ENCODE assay signal across 17 cellular contexts in the genomic region with DNA sequence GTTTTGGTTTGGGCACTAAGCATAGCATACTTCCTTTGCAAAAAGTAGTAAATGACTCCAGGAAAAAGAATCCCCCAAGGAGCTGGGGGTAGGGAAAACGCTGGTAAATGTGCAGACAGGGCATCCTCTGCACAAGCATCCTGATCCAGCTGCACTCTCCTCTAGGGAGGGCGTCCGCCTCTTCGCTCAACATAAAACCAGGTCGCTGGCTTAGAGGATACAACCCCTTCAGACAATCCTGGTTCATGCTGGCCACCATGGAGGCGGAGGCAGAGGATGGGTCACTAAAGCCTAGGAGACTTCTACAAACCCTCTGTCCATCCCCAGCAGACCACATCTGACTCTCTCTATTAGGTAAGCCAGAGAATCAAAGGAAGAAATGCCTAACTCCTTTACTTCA. TPM values are rescaled to one million over a fixed set of nuclear protein-coding genes. Genes with fewer than 3 reads are reported as not detected.
DNase-seq lines count a peak whose midpoint lies in the region; ATAC-seq, FAIRE-seq and TF ChIP-seq lines count a peak whose summit lies in the region.
"Had no signal": no experiment of that assay in that cellular context is flagged by ENCODE, and none has a peak within 500 bp of the region (broad histone marks: within the 10 kb centered on the region; RNA-seq: fewer than 3 reads in every experiment).

No MANE protein-coding gene starts in this region.

- DNase-seq in natural killer cell treated with Interleukin-12 subunit alpha and Interleukin-12 subunit beta and Interleukin-15 and Interleukin-18, amount 100 ng/mL, for 72 hours (ENCODE audit: low spot score), result peak; percentile 44
- DNase-seq in natural killer cell (no peak), kidney (peak; percentile 59), sigmoid colon (peak; percentile 62), foreskin keratinocyte (no peak)
- no peak for DNase-seq in stimulated activated CD8-positive, alpha-beta memory T cell treated with anti-CD3 and anti-CD28 coated beads, Interleukin-4, amount 100 ng/mL, for 48 hours
- DNase-seq: activated B cell treated with CpG ODN at 0.5 μM for 24 hours; activated T-cell treated with anti-CD3 and anti-CD28 coated beads, Interleukin-2, amount 50 U/mL, for 72 hours; islet precursor cell; NCI-H1092 treated with DMSO at 0.1 percent for 48 hours; NCI-H774; nucleus accumbens; SJCRH30 had no signal

- H3K9me3 Mint-ChIP-seq in natural killer cell treated with Interleukin-12 subunit alpha and Interleukin-12 subunit beta and Interleukin-15 and Interleukin-18, amount 100 ng/mL, for 72 hours, result no peaks in the 10 kb centered on the region
- no peaks in the 10 kb centered on the region for H3K9me3 Mint-ChIP-seq in natural killer cell
- H3K9me3 Mint-ChIP-seq: activated B cell treated with CpG ODN at 0.5 μM for 24 hours; activated T-cell treated with anti-CD3 and anti-CD28 coated beads, Interleukin-2, amount 50 U/mL, for 72 hours; central memory CD8-positive, alpha-beta T cell had no signal

- no peak overlapping the region for H3K4me3 Mint-ChIP-seq in natural killer cell treated with Interleukin-12 subunit alpha and Interleukin-12 subunit beta and Interleukin-15 and Interleukin-18, amount 100 ng/mL, for 72 hours
- no peak overlapping the region for H3K4me3 Mint-ChIP-seq in natural killer cell
- H3K4me3 Mint-ChIP-seq: activated B cell treated with CpG ODN at 0.5 μM for 24 hours; activated T-cell treated with anti-CD3 and anti-CD28 coated beads, Interleukin-2, amount 50 U/mL, for 72 hours; B cell; central memory CD8-positive, alpha-beta T cell had no signal

- 83 to 91% methylated on average over 6 of the region's 6 CpGs for WGBS in sigmoid colon, 2 donors

- H3K4me3 ChIP-seq in kidney (ENCODE audit: low read length in 2 of 2), result no peak overlapping the region
- peak overlapping the region in 3 of 4 donors; percentile 3 to 27 (median 18) for H3K4me3 ChIP-seq in sigmoid colon
- H3K4me3 ChIP-seq: SJCRH30 had no signal

- H3K27me3 ChIP-seq in sigmoid colon (no peaks in the 10 kb centered on the region), foreskin keratinocyte (no peaks in the 10 kb centered on the region)
- H3K27me3 ChIP-seq: SJCRH30 had no signal

- no peak for TF ChIP-seq POLR2A in sigmoid colon (IDR thresholded peaks at IDR 0.05)

- peaks cover 22 to 28% of the 10 kb centered on the region in 2 donors for H3K4me1 Mint-ChIP-seq in natural killer cell treated with Interleukin-12 subunit alpha and Interleukin-12 subunit beta and Interleukin-15 and Interleukin-18, amount 100 ng/mL, for 72 hours (ENCODE audit: low read depth in 2 of 2)
- peaks cover 10 to 21% of the 10 kb centered on the region in 2 donors for H3K4me1 Mint-ChIP-seq in natural killer cell

- intact Hi-C loops in natural killer cell (cut with micrococcal nuclease), result no loop called here
- intact Hi-C loops in kidney (cut with DNase I), result no loop called here
- intact Hi-C loops in sigmoid colon (cut with DNase I), result no loop called here

- peaks cover 24% of the 10 kb centered on the region for H3K36me3 Mint-ChIP-seq in natural killer cell treated with Interleukin-12 subunit alpha and Interleukin-12 subunit beta and Interleukin-15 and Interleukin-18, amount 100 ng/mL, for 72 hours
- H3K36me3 Mint-ChIP-seq in natural killer cell, result peaks cover 15% of the 10 kb centered on the region

- H3K36me3 ChIP-seq in kidney (ENCODE audit: control insufficient read depth in 1 of 2, insufficient read depth in 2 of 2, low read length in 2 of 2), result peaks cover 40 to 49% of the 10 kb centered on the region in 2 donors
- H3K36me3 ChIP-seq in sigmoid colon, result peaks cover 0 to 38% (median 11%) of the 10 kb centered on the region in 4 donors
- H3K36me3 ChIP-seq: SJCRH30 had no signal

- FAIRE-seq in kidney (lab: Jason Lieb, UNC), result no peak

- TF ChIP-seq EP300 in sigmoid colon (IDR thresholded peaks at IDR 0.05), result no peak

- H3K9me3 ChIP-seq in kidney (ENCODE audit: control insufficient read depth in 1 of 2, low read length in 2 of 2), result no peaks in the 10 kb centered on the region
- H3K9me3 ChIP-seq in sigmoid colon, result no peaks in the 10 kb centered on the region
- H3K9me3 ChIP-seq: SJCRH30 had no signal

- ATAC-seq in natural killer cell treated with Interleukin-12 subunit alpha and Interleukin-12 subunit beta and Interleukin-15 and Interleukin-18, amount 100 ng/mL, for 72 hours, result no peak
- ATAC-seq in natural killer cell, result no peak
- ATAC-seq in foreskin keratinocyte, result no peak
- ATAC-seq in GM19467 (IDR thresholded peaks at IDR 0.05; ENCODE audit: unreplicated experiment), result no peak
- ATAC-seq in HG02938 (IDR thresholded peaks at IDR 0.05; ENCODE audit: unreplicated experiment), result no peak
- ATAC-seq: activated T-cell treated with anti-CD3 and anti-CD28 coated beads, Interleukin-2, amount 50 U/mL, for 72 hours had no signal

- no peak for TF ChIP-seq CTCF in natural killer cell (IDR thresholded peaks at IDR 0.05)
- no peak for TF ChIP-seq CTCF in kidney (IDR thresholded peaks at IDR 0.05; ENCODE audit: borderline replicate concordance, extremely low read depth, insufficient read depth)
- TF ChIP-seq CTCF in sigmoid colon (IDR thresholded peaks at IDR 0.05), result no peak
- no peak for TF ChIP-seq CTCF in foreskin keratinocyte (conservative IDR thresholded peaks at IDR 0.05)

- H3K27ac ChIP-seq in kidney (ENCODE audit: low read depth in 2 of 2, low read length in 2 of 2) (peak overlapping the region; percentile 65 to 68), sigmoid colon (peak overlapping the region; percentile 89 to 95 (median 91)), foreskin keratinocyte (no peak overlapping the region)
- H3K27ac ChIP-seq: SJCRH30 had no signal

- peak overlapping the region; percentile 64 to 84 for H3K27ac Mint-ChIP-seq in natural killer cell treated with Interleukin-12 subunit alpha and Interleukin-12 subunit beta and Interleukin-15 and Interleukin-18, amount 100 ng/mL, for 72 hours
- H3K27ac Mint-ChIP-seq in natural killer cell, result peak overlapping the region in 1 of 2 donors; percentile 70
- H3K27ac Mint-ChIP-seq: activated B cell treated with CpG ODN at 0.5 μM for 24 hours had no signal

- H3K27me3 Mint-ChIP-seq in natural killer cell treated with Interleukin-12 subunit alpha and Interleukin-12 subunit beta and Interleukin-15 and Interleukin-18, amount 100 ng/mL, for 72 hours, result no peaks in the 10 kb centered on the region
- H3K27me3 Mint-ChIP-seq in natural killer cell (ENCODE audit: low read depth in 2 of 2), result no peaks in the 10 kb centered on the region
- H3K27me3 Mint-ChIP-seq: activated B cell treated with CpG ODN at 0.5 μM for 24 hours; B cell; central memory CD8-positive, alpha-beta T cell had no signal

- H3K9ac ChIP-seq in kidney (ENCODE audit: low read length in 2 of 2), result no peak overlapping the region

- H3K4me1 ChIP-seq in kidney (ENCODE audit: control insufficient read depth in 1 of 2, insufficient read depth in 1 of 2, low read depth in 1 of 2, low read length in 2 of 2), result peaks cover 14 to 17% of the 10 kb centered on the region in 2 donors
- H3K4me1 ChIP-seq in sigmoid colon, result peaks cover 0 to 71% (median 71%) of the 10 kb centered on the region in 4 donors
- no peaks in the 10 kb centered on the region for H3K4me1 ChIP-seq in foreskin keratinocyte

RNA-seq across cellular contexts. Expression of gene PCSK7, which starts 14.2 kb away (rescaled TPM):
- total RNA-seq in natural killer cell treated with Interleukin-12 subunit alpha and Interleukin-12 subunit beta and Interleukin-15 and Interleukin-18, amount 100 ng/mL, for 72 hours, result 100 to 1,000 TPM; 140 to 206 TPM
- total RNA-seq in natural killer cell, result 100 to 1,000 TPM; 397 to 471 (median 441) TPM
- 70.2 TPM for total RNA-seq in kidney
- 14.5 TPM for polyA plus RNA-seq in kidney (ENCODE audit: insufficient read depth, low read depth, low replicate concordance)
- total RNA-seq in sigmoid colon, result 10 to 100 TPM; 22.1 to 55.1 (median 31.1) TPM
- polyA plus RNA-seq in sigmoid colon, result 100 to 1,000 TPM in 1 of 3 donors, 10 to 100 TPM in 2; 18.0 to 116 (median 21.7) TPM
- total RNA-seq in foreskin keratinocyte, result 31.0 and 33.8 TPM in 2 replicates
- polyA plus RNA-seq in foreskin keratinocyte, result 20.8 and 23.3 TPM in 2 replicates

RNA-seq across cellular contexts. Expression of gene RNF214, which starts 14.8 kb away (rescaled TPM):
- total RNA-seq in natural killer cell treated with Interleukin-12 subunit alpha and Interleukin-12 subunit beta and Interleukin-15 and Interleukin-18, amount 100 ng/mL, for 72 hours, result 10 to 100 TPM; 18.9 to 21.6 TPM
- total RNA-seq in natural killer cell (10 to 100 TPM; 13.7 to 20.7 (median 17.3) TPM), kidney (24.7 TPM), sigmoid colon (10 to 100 TPM; 11.1 to 23.8 (median 12.8) TPM), foreskin keratinocyte (12.3 and 15.1 TPM in 2 replicates)
- polyA plus RNA-seq in kidney (ENCODE audit: insufficient read depth, low read depth, low replicate concordance) (8.5 TPM), sigmoid colon (10 to 100 TPM in 2 of 3 donors, 1 to 10 TPM in 1; 6.2 to 12.0 (median 10.2) TPM), foreskin keratinocyte (8.3 and 8.4 TPM in 2 replicates)

RNA-seq across cellular contexts. Expression of gene TAGLN, which starts 18.5 kb away (rescaled TPM):
- total RNA-seq in natural killer cell treated with Interleukin-12 subunit alpha and Interleukin-12 subunit beta and Interleukin-15 and Interleukin-18, amount 100 ng/mL, for 72 hours, result 1 to 10 TPM; 4.8 to 7.4 TPM
- total RNA-seq in natural killer cell (10 to 100 TPM in 1 of 3 donors, 1 to 10 TPM in 2; 8.2 to 18.0 (median 8.3) TPM), kidney (846 TPM), sigmoid colon (over 10,000 TPM in 3 of 4 donors, 1,000 to 10,000 TPM in 1; 6,854 to 14,048 (median 12,596) TPM), foreskin keratinocyte (12.3 and 12.7 TPM in 2 replicates)
- polyA plus RNA-seq in kidney (ENCODE audit: insufficient read depth, low read depth, low replicate concordance) (776 TPM), sigmoid colon (1,000 to 10,000 TPM in 1 of 3 donors, 100 to 1,000 TPM in 2; 112 to 1,100 (median 337) TPM), foreskin keratinocyte (16.2 and 19.0 TPM in 2 replicates)

RNA-seq across cellular contexts. Expression of gene SIDT2, which starts 39.1 kb away (rescaled TPM):
- total RNA-seq in natural killer cell treated with Interleukin-12 subunit alpha and Interleukin-12 subunit beta and Interleukin-15 and Interleukin-18, amount 100 ng/mL, for 72 hours, result 10 to 100 TPM; 23.1 to 30.3 TPM
- 100 to 1,000 TPM in 1 of 3 donors, 10 to 100 TPM in 2; 80.0 to 111 (median 82.0) TPM for total RNA-seq in natural killer cell
- total RNA-seq in kidney, result 37.4 TPM
- polyA plus RNA-seq in kidney (ENCODE audit: insufficient read depth, low read depth, low replicate concordance), result 16.4 TPM
- 10 to 100 TPM; 20.7 to 50.7 (median 28.5) TPM for total RNA-seq in sigmoid colon
- 10 to 100 TPM in 2 of 3 donors, 1 to 10 TPM in 1; 7.6 to 33.1 (median 12.0) TPM for polyA plus RNA-seq in sigmoid colon
- 8.3 and 10.5 TPM in 2 replicates for total RNA-seq in foreskin keratinocyte
- polyA plus RNA-seq in foreskin keratinocyte, result 8.1 and 8.3 TPM in 2 replicates

Comparison
In these comparisons a context has a peak if more than half of its experiments do, and no peak if none do; other contexts are left out.
1. DNase-seq: peak in natural killer cell treated with Interleukin-12 subunit alpha and Interleukin-12 subunit beta and Interleukin-15 and Interleukin-18, amount 100 ng/mL, for 72 hours (single experiment), kidney (single experiment) and sigmoid colon (single experiment); none in natural killer cell (single experiment), foreskin keratinocyte (0 of 2) and stimulated activated CD8-positive, alpha-beta memory T cell treated with anti-CD3 and anti-CD28 coated beads, Interleukin-4, amount 100 ng/mL, for 48 hours (single experiment).
2. H3K4me3 ChIP-seq: peak in sigmoid colon (3 of 4); none in kidney (0 of 2).
3. RNA of gene TAGLN, which starts 18.5 kb away (total RNA-seq): 6,854 to 14,048 TPM in sigmoid colon and 846 TPM in kidney (single experiment); 12.3 to 12.7 TPM in foreskin keratinocyte, 8.2 to 18.0 TPM in natural killer cell and 4.8 to 7.4 TPM in natural killer cell treated with Interleukin-12 subunit alpha and Interleukin-12 subunit beta and Interleukin-15 and Interleukin-18, amount 100 ng/mL, for 72 hours; every median in the first group is over 10 times any median in the second.